10 cellular contexts compared by ENCODE assay signal in genomic region chr7:32357535-32358277, GRCh38.
A peak's percentile ranks its signal among the peaks of the same experiment; 100 is the strongest.
DNase-seq lines count a peak whose midpoint lies in the region; ATAC-seq and TF ChIP-seq lines count a peak whose summit lies in the region.
"Had no signal": no experiment of that assay in that cellular context is flagged by ENCODE, and none has a peak within 500 bp of the region (broad histone marks: within the 10 kb centered on the region; RNA-seq: fewer than 3 reads in every experiment).

No MANE protein-coding gene starts in this region.

- H2AFZ ChIP-seq in neural cell (ENCODE audit: low read depth, low read length): no peak overlapping the region

- TF ChIP-seq EP300 in neural cell (conservative IDR thresholded peaks at IDR 0.05; ENCODE audit: poor library complexity, severe bottlenecking): no peak

- H3K9me2 ChIP-seq in neural cell (ENCODE audit: insufficient read depth, low read length): no peaks in the 10 kb centered on the region

- ATAC-seq in GM19035 (IDR thresholded peaks at IDR 0.05; ENCODE audit: unreplicated experiment): no peak
- no peak for ATAC-seq in GM21528 (IDR thresholded peaks at IDR 0.05; ENCODE audit: low FRiP score, unreplicated experiment)
- no peak for ATAC-seq in HG03520 (IDR thresholded peaks at IDR 0.05; ENCODE audit: unreplicated experiment)

- H3K27me3 ChIP-seq in GM06990 (replicated peaks; ENCODE audit: control insufficient read depth, insufficient read depth, low read length) (peaks cover 1% of the 10 kb centered on the region; the same call in 1 of the 2 replicates), neural cell (ENCODE audit: insufficient read depth, low read depth, low read length) (no peaks in the 10 kb centered on the region)
- H3K27me3 ChIP-seq: right lobe of liver had no signal

- H3K79me2 ChIP-seq in neural cell (replicated peaks; ENCODE audit: insufficient read depth, low read length): no peaks in the 10 kb centered on the region

- H3K27ac ChIP-seq in neural cell (ENCODE audit: low read length): no peak overlapping the region
- H3K27ac ChIP-seq: right lobe of liver had no signal

- H3K36me3 ChIP-seq in GM06990 (ENCODE audit: control insufficient read depth, insufficient read depth, low read length): no peaks in the 10 kb centered on the region
- H3K36me3 ChIP-seq in neural cell (ENCODE audit: insufficient read depth, low read length): no peaks in the 10 kb centered on the region
- H3K36me3 ChIP-seq: right lobe of liver had no signal

- peak; percentile 94 for TF ChIP-seq RAD21 in neural cell (conservative IDR thresholded peaks at IDR 0.05)

- no peaks in the 10 kb centered on the region for H3K9me3 ChIP-seq in neural cell (ENCODE audit: low read length)
- H3K9me3 ChIP-seq: right lobe of liver had no signal

- no peak overlapping the region for H3K4me3 ChIP-seq in GM06990 (replicated peaks; ENCODE audit: low read depth, low read length)
- no peak overlapping the region for H3K4me3 ChIP-seq in neural cell (ENCODE audit: low read length)
- H3K4me3 ChIP-seq: right lobe of liver had no signal

- TF ChIP-seq CTCF in GM06990 (IDR thresholded peaks at IDR 0.05; ENCODE audit: insufficient read depth, low read length, poor library complexity, severe bottlenecking) (peak; percentile 28), neural cell (IDR thresholded peaks at IDR 0.05; ENCODE audit: poor library complexity, severe bottlenecking) (peak; percentile 86)

- no peaks in the 10 kb centered on the region for H4K20me1 ChIP-seq in neural cell (ENCODE audit: insufficient read depth)

- no peaks in the 10 kb centered on the region for H3F3A ChIP-seq in neural cell (ENCODE audit: insufficient read depth, low read length, poor library complexity, severe bottlenecking)

- H3K4me2 ChIP-seq in neural cell (ENCODE audit: low read length): no peak overlapping the region

- no peak overlapping the region for H3K9ac ChIP-seq in neural cell (ENCODE audit: low read length)

- no peak for DNase-seq in GM06990 (ENCODE audit: extremely low read depth, insufficient read length)
- DNase-seq in M059J (ENCODE audit: low read depth): peak; percentile 30
- peak; percentile 62 for DNase-seq in SW480 (ENCODE audit: low spot score)
- no peak for DNase-seq in amniotic stem cell (lab: John Stamatoyannopoulos, UW)
- DNase-seq: activated B cell treated with CpG ODN at 0.5 μM for 24 hours, right lobe of liver had no signal

TF ChIP-seq in neural cell, 6 proteins besides CTCF, POLR2A, EP300 and RAD21:
- TF ChIP-seq EZH2 (IDR thresholded peaks at IDR 0.05; ENCODE audit: borderline replicate concordance, insufficient read depth, low read length, poor library complexity, severe bottlenecking) (no peak), SMC3 (conservative IDR thresholded peaks at IDR 0.05; ENCODE audit: poor library complexity) (peak; percentile 98)
TF ChIP-seq in neural cell: peak in this region for 1.

Comparison
In these comparisons a context has a peak if more than half of its experiments do, and no peak if none do; other contexts are left out.
1. DNase-seq: peak in M059J (single experiment) and SW480 (single experiment); none in GM06990 (single experiment) and amniotic stem cell (single experiment).